ENCODE assay signal across 9 cellular contexts in genomic region chr19:18659281-18660050, GRCh38. TPM values are rescaled to one million over a fixed set of nuclear protein-coding genes. Genes with fewer than 3 reads are reported as not detected.
DNase-seq lines count a peak whose midpoint lies in the region; ATAC-seq, FAIRE-seq and TF ChIP-seq lines count a peak whose summit lies in the region.
"Had no signal": no experiment of that assay in that cellular context is flagged by ENCODE, and none has a peak within 500 bp of the region (broad histone marks: within the 10 kb centered on the region; RNA-seq: fewer than 3 reads in every experiment).

No MANE protein-coding gene starts in this region.

- no peak overlapping the region for H3K27ac Mint-ChIP-seq in activated CD8-positive, alpha-beta T cell treated with anti-CD3 and anti-CD28 coated beads for 36 hours
- H3K27ac Mint-ChIP-seq: activated CD4-positive, alpha-beta memory T cell treated with anti-CD3 and anti-CD28 coated beads for 36 hours had no signal

- H3K4me3 ChIP-seq in H7 (ENCODE audit: insufficient read depth, low read depth, low read length): no peak overlapping the region
- H3K4me3 ChIP-seq in adipocyte (ENCODE audit: low read length): peak overlapping the region; percentile 28
- no peak overlapping the region for H3K4me3 ChIP-seq in kidney (ENCODE audit: low read length in 2 of 2)
- H3K4me3 ChIP-seq in subcutaneous abdominal adipose tissue (ENCODE audit: low read depth in 1 of 5, low read length in 5 of 5): peak overlapping the region in 1 of 5 donors; percentile 24

- H3K4me3 Mint-ChIP-seq in activated CD8-positive, alpha-beta T cell treated with anti-CD3 and anti-CD28 coated beads for 36 hours: no peak overlapping the region
- H3K4me3 Mint-ChIP-seq: activated CD4-positive, alpha-beta memory T cell treated with anti-CD3 and anti-CD28 coated beads for 36 hours had no signal

- POLR2A ChIA-PET in activated CD8-positive, alpha-beta T cell treated with anti-CD3 and anti-CD28 coated beads for 36 hours (lab: Charles Lee): no interaction called here

- H3K9ac ChIP-seq in adipocyte (ENCODE audit: low read length) (peak overlapping the region; percentile 77), kidney (ENCODE audit: low read length in 2 of 2) (no peak overlapping the region), subcutaneous abdominal adipose tissue (ENCODE audit: low read length in 5 of 5) (peak overlapping the region in 3 of 5 donors; percentile 44 to 59 (median 46))

- CTCF ChIA-PET in activated CD8-positive, alpha-beta T cell treated with anti-CD3 and anti-CD28 coated beads for 36 hours (lab: Charles Lee): no interaction called here

- ATAC-seq in activated CD8-positive, alpha-beta T cell treated with anti-CD3 and anti-CD28 coated beads for 36 hours: no peak

- H3K36me3 Mint-ChIP-seq in activated CD8-positive, alpha-beta T cell treated with anti-CD3 and anti-CD28 coated beads for 36 hours (ENCODE audit: low read depth): no peaks in the 10 kb centered on the region
- H3K36me3 Mint-ChIP-seq: activated CD4-positive, alpha-beta memory T cell treated with anti-CD3 and anti-CD28 coated beads for 36 hours had no signal

- peaks cover 40% of the 10 kb centered on the region for H3K4me1 ChIP-seq in adipocyte (ENCODE audit: control insufficient read depth, insufficient read depth, low read length)
- H3K4me1 ChIP-seq in kidney (ENCODE audit: control insufficient read depth in 1 of 2, insufficient read depth in 1 of 2, low read depth in 1 of 2, low read length in 2 of 2): peaks cover 0 to 14% of the 10 kb centered on the region in 2 donors
- H3K4me1 ChIP-seq in subcutaneous abdominal adipose tissue (ENCODE audit: control insufficient read depth in 5 of 5, insufficient read depth in 5 of 5, low read length in 5 of 5): peaks cover 0 to 64% (median 42%) of the 10 kb centered on the region in 5 donors

- H3K27me3 ChIP-seq in H7 (ENCODE audit: control insufficient read depth, insufficient read depth, low read length) (no peaks in the 10 kb centered on the region), adipocyte (replicated peaks; ENCODE audit: control insufficient read depth, insufficient read depth, low read length) (no peaks in the 10 kb centered on the region), subcutaneous abdominal adipose tissue (ENCODE audit: control insufficient read depth in 5 of 5, insufficient read depth in 4 of 5, low read length in 5 of 5) (no peaks in the 10 kb centered on the region)

- intact Hi-C loops in kidney (cut with DNase I): no loop called here
- intact Hi-C loops in activated CD8-positive, alpha-beta T cell treated with anti-CD3 and anti-CD28 coated beads for 36 hours (cut with micrococcal nuclease): no loop called here

- H3K36me3 ChIP-seq in H7 (replicated peaks; ENCODE audit: control insufficient read depth, insufficient read depth, low read length) (no peaks in the 10 kb centered on the region; the same call in 1 of the 2 replicates), adipocyte (ENCODE audit: control insufficient read depth, insufficient read depth, low read length, severe bottlenecking) (no peaks in the 10 kb centered on the region), kidney (ENCODE audit: control insufficient read depth in 1 of 2, insufficient read depth in 2 of 2, low read length in 2 of 2) (no peaks in the 10 kb centered on the region), subcutaneous abdominal adipose tissue (ENCODE audit: control insufficient read depth in 5 of 5, insufficient read depth in 5 of 5, low read length in 5 of 5) (peaks cover 0 to 3% (median 3%) of the 10 kb centered on the region in 5 donors)

- no peaks in the 10 kb centered on the region for H3K9me3 Mint-ChIP-seq in activated CD8-positive, alpha-beta T cell treated with anti-CD3 and anti-CD28 coated beads for 36 hours
- H3K9me3 Mint-ChIP-seq: activated CD4-positive, alpha-beta memory T cell treated with anti-CD3 and anti-CD28 coated beads for 36 hours had no signal

- DNase-seq in H7: peak; percentile 70
- DNase-seq in adipocyte (ENCODE audit: low read depth): no peak
- peak; percentile 88 for DNase-seq in kidney
- DNase-seq in T1000 (lab: John Stamatoyannopoulos, UW): no peak
- no peak for DNase-seq in NCI-H2081 (lab: John Stamatoyannopoulos, UW)
- no peak for DNase-seq in activated CD8-positive, alpha-beta T cell treated with anti-CD3 and anti-CD28 coated beads for 36 hours
- DNase-seq in NCI-H146 (lab: John Stamatoyannopoulos, UW): no peak
- DNase-seq: activated CD4-positive, alpha-beta memory T cell treated with anti-CD3 and anti-CD28 coated beads for 36 hours had no signal

- H3K4me1 Mint-ChIP-seq in activated CD8-positive, alpha-beta T cell treated with anti-CD3 and anti-CD28 coated beads for 36 hours (ENCODE audit: low read depth): peaks cover 10% of the 10 kb centered on the region

- peak overlapping the region; percentile 51 to 85 for H3K27ac ChIP-seq in kidney (ENCODE audit: low read depth in 2 of 2, low read length in 2 of 2)
- H3K27ac ChIP-seq in subcutaneous abdominal adipose tissue (ENCODE audit: low read depth, low read length): peak overlapping the region; percentile 70

- H3K27me3 Mint-ChIP-seq in activated CD8-positive, alpha-beta T cell treated with anti-CD3 and anti-CD28 coated beads for 36 hours: no peaks in the 10 kb centered on the region
- H3K27me3 Mint-ChIP-seq: activated CD4-positive, alpha-beta memory T cell treated with anti-CD3 and anti-CD28 coated beads for 36 hours had no signal

- TF ChIP-seq CTCF in kidney (IDR thresholded peaks at IDR 0.05; ENCODE audit: borderline replicate concordance, extremely low read depth, insufficient read depth): no peak
- no peak for TF ChIP-seq CTCF in activated CD8-positive, alpha-beta T cell treated with anti-CD3 and anti-CD28 coated beads for 36 hours (IDR thresholded peaks at IDR 0.05)

- no peak for FAIRE-seq in kidney (lab: Jason Lieb, UNC)

- H3K9me3 ChIP-seq in adipocyte (ENCODE audit: control insufficient read depth, low read length) (no peaks in the 10 kb centered on the region), kidney (ENCODE audit: control insufficient read depth in 1 of 2, low read length in 2 of 2) (no peaks in the 10 kb centered on the region), subcutaneous abdominal adipose tissue (ENCODE audit: control insufficient read depth in 5 of 5, low read length in 5 of 5) (no peaks in the 10 kb centered on the region)

RNA-seq across cellular contexts. Expression of gene KLHL26, which starts 22.6 kb away (rescaled TPM):
- total RNA-seq in H7 (2014; rRNA removed; shearing (Covaris generic)): 7.1 and 11.7 TPM in 2 replicates
- 16.1 TPM for total RNA-seq in kidney
- polyA plus RNA-seq in kidney (ENCODE audit: insufficient read depth, low read depth, low replicate concordance): 5.6 TPM
- 10 to 100 TPM; 10.3 to 10.8 TPM for total RNA-seq in activated CD8-positive, alpha-beta T cell treated with anti-CD3 and anti-CD28 coated beads for 36 hours

RNA-seq across cellular contexts. Expression of gene CRTC1, which starts 24.0 kb away (rescaled TPM):
- 3.7 and 6.1 TPM in 2 replicates for total RNA-seq in H7 (2014; rRNA removed; shearing (Covaris generic))
- 26.8 TPM for total RNA-seq in kidney
- polyA plus RNA-seq in kidney (ENCODE audit: insufficient read depth, low read depth, low replicate concordance): 10.9 TPM
- total RNA-seq in activated CD8-positive, alpha-beta T cell treated with anti-CD3 and anti-CD28 coated beads for 36 hours: 1 to 10 TPM; 4.4 to 4.5 TPM

RNA-seq across cellular contexts. Expression of gene TMEM59L, which starts 46.8 kb away (rescaled TPM):
- total RNA-seq in H7 (2014; rRNA removed; shearing (Covaris generic)): 1.8 and 3.5 TPM in 2 replicates
- 5.9 TPM for total RNA-seq in kidney
- 1.5 TPM for polyA plus RNA-seq in kidney (ENCODE audit: insufficient read depth, low read depth, low replicate concordance)
- not detected for total RNA-seq in activated CD8-positive, alpha-beta T cell treated with anti-CD3 and anti-CD28 coated beads for 36 hours

RNA-seq across cellular contexts. Expression of gene CRLF1, which starts 52.9 kb away (rescaled TPM):
- total RNA-seq in H7 (2014; rRNA removed; shearing (Covaris generic)): 47.4 and 52.8 TPM in 2 replicates
- 28.9 TPM for total RNA-seq in kidney
- polyA plus RNA-seq in kidney (ENCODE audit: insufficient read depth, low read depth, low replicate concordance): 6.6 TPM
- not detected for total RNA-seq in activated CD8-positive, alpha-beta T cell treated with anti-CD3 and anti-CD28 coated beads for 36 hours
- total RNA-seq: activated CD4-positive, alpha-beta memory T cell treated with anti-CD3 and anti-CD28 coated beads for 36 hours had no signal

Comparison
In these comparisons a context has a peak if more than half of its experiments do, and no peak if none do; other contexts are left out.
1. DNase-seq: peak in H7 (single experiment) and kidney (single experiment); none in adipocyte (single experiment), T1000 (single experiment), NCI-H2081 (0 of 2), activated CD8-positive, alpha-beta T cell treated with anti-CD3 and anti-CD28 coated beads for 36 hours (single experiment) and NCI-H146 (single experiment).
2. H3K9ac ChIP-seq: peak in adipocyte (single experiment) and subcutaneous abdominal adipose tissue (3 of 5); none in kidney (0 of 2).